9 cellular contexts compared by ENCODE assay signal in the genomic region with DNA sequence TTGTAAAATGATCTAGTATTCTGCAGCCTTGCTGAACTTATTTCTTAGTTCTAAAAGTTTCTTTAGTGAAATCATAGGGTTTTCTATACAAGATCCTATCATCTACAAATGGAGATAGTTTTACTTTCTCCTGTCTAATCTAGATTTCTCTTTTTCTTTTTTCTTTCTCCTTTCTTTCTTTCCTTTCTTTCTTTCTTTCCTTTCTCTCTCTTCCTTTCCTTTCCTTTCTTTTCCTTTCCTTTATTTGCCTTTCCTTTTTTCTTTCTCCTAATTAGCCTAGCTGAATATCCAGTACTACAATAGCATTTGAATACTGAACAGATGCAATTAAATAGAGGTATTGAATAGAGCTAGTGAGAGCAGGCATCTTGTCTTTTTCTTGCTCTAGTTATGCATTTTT.
"Had no signal": no experiment of that assay in that cellular context is flagged by ENCODE, and none has a peak within 500 bp of the region (broad histone marks: within the 10 kb centered on the region; RNA-seq: fewer than 3 reads in every experiment).

No MANE protein-coding gene starts in this region.

- H3K27ac ChIP-seq: GM23248 had no signal

- H3K4me1 ChIP-seq: HAP-1 had no signal

- H3K9me3 ChIP-seq: HAP-1 had no signal

- DNase-seq: GM23248, GOT3, H7, H9, HCEC 1CT, HFFc6 had no signal

- H3K4me3 ChIP-seq: GM23248, GM23338, HAP-1 had no signal

- H3K9ac ChIP-seq: GM23248 had no signal

- H3K27ac Mint-ChIP-seq: GM23338, H9, HFFc6 had no signal

- H3K36me3 ChIP-seq: HAP-1 had no signal

- H3K4me3 Mint-ChIP-seq: GM23338, H9, HFFc6 had no signal

- H3K4me2 ChIP-seq: GM23338 had no signal

- ATAC-seq: GM23338, HCT116 had no signal

- H2AFZ ChIP-seq: GM23248, GM23338 had no signal
